ENCODE assay signal across 8 cellular contexts in genomic region chr10:27998178-27998953, GRCh38. TPM values are rescaled to one million over a fixed set of nuclear protein-coding genes. Genes with fewer than 3 reads are reported as not detected.
DNase-seq lines count a peak whose midpoint lies in the region; ATAC-seq, FAIRE-seq and TF ChIP-seq lines count a peak whose summit lies in the region.

No MANE protein-coding gene starts in this region.

- peak; percentile 76 for TF ChIP-seq POLR2A in endothelial cell of umbilical vein (IDR thresholded peaks at IDR 0.05; ENCODE audit: low read depth, low read length)

- TSS peak; percentile 66 for BruUV-seq in endothelial cell of umbilical vein (replicated peaks; lab: Mats Ljungman, UMichigan)
- BruUV-seq in OCI-LY7 (replicated peaks; lab: Mats Ljungman, UMichigan) = no TSS peak

- no peaks in the 10 kb centered on the region for H3K9me1 ChIP-seq in endothelial cell of umbilical vein (replicated peaks; ENCODE audit: control insufficient read depth, extremely low read depth, insufficient read depth, low read length)

- H4K20me1 ChIP-seq in GM23338 (replicated peaks; ENCODE audit: insufficient read depth) (no peaks in the 10 kb centered on the region), endothelial cell of umbilical vein (replicated peaks; ENCODE audit: control insufficient read depth, extremely low read depth, insufficient read depth, low read length) (no peaks in the 10 kb centered on the region), OCI-LY7 (ENCODE audit: insufficient read depth, low read length) (no peaks in the 10 kb centered on the region)

- WGBS in thymus = under 1% methylated on average over 61 of the region's 62 CpGs

- H3F3A ChIP-seq in GM23338 (replicated peaks; ENCODE audit: low read depth) = no peaks in the 10 kb centered on the region

- H3K4me2 ChIP-seq in GM23338 (peak overlapping the region; percentile 80), endothelial cell of umbilical vein (ENCODE audit: insufficient read depth, low read length) (peak overlapping the region; percentile 89), OCI-LY7 (ENCODE audit: low read length) (no peak overlapping the region)

- peak; percentile 63 for DNase-seq in A172 (ENCODE audit: low spot score)
- DNase-seq in GM23338 (ENCODE audit: low spot score) = peak; percentile 83
- peak; percentile 51 for DNase-seq in endothelial cell of umbilical vein (ENCODE audit: low read depth, low spot score)
- DNase-seq in midbrain (lab: John Stamatoyannopoulos, UW) = peak; percentile 26
- no peak for DNase-seq in OCI-LY7 (ENCODE audit: low spot score)

- CTCF ChIA-PET in endothelial cell of umbilical vein (lab: Charles Lee) (interaction anchor here (0.9 to 1.7 kb wide), 4 partner anchors 9 to 214 kb away, joined by 3 to 13 read pairs (median 5); no protein-coding TSS in a partner anchor), OCI-LY7 (lab: Charles Lee; ENCODE audit: unreplicated experiment) (no interaction called here)

- H3K9ac ChIP-seq in endothelial cell of umbilical vein (replicated peaks; ENCODE audit: extremely low read depth, insufficient read depth, low read length) = peak overlapping the region; percentile 84

- FAIRE-seq in endothelial cell of umbilical vein (lab: Jason Lieb, UNC) = peak; percentile 67

- H3K27me3 ChIP-seq in GM23338 (ENCODE audit: insufficient read depth) (peaks cover 14% of the 10 kb centered on the region; the same call in 1 of the 2 replicates), endothelial cell of umbilical vein (ENCODE audit: control insufficient read depth in 2 of 2, insufficient read depth in 2 of 2, low read length in 2 of 2) (no peaks in the 10 kb centered on the region), thymus (ENCODE audit: control insufficient read depth, insufficient read depth) (no peaks in the 10 kb centered on the region)

- H3K4me3 ChIP-seq in GM23338 = peak overlapping the region; percentile 81
- peak overlapping the region; percentile 41 to 87 (median 71) for H3K4me3 ChIP-seq in endothelial cell of umbilical vein (replicated peaks in 1 of 3; ENCODE audit: insufficient read depth in 1 of 3, low read depth in 1 of 3, low read length in 3 of 3)
- peak overlapping the region; percentile 59 for H3K4me3 ChIP-seq in thymus (ENCODE audit: low read length)
- H3K4me3 ChIP-seq in OCI-LY7 (ENCODE audit: low read depth, low read length, poor library complexity, severe bottlenecking) = no peak overlapping the region

- peak overlapping the region; percentile 53 for H3K27ac Mint-ChIP-seq in GM23338

- ATAC-seq in GM23338 (peak; percentile 92), HG03469 (IDR thresholded peaks at IDR 0.05; ENCODE audit: unreplicated experiment) (no peak)

- no peak for TF ChIP-seq CTCF in GM23338 (conservative IDR thresholded peaks at IDR 0.05; ENCODE audit: low read depth in 2 of 2)
- no peak for TF ChIP-seq CTCF in VCaP (conservative IDR thresholded peaks at IDR 0.05)
- TF ChIP-seq CTCF in endothelial cell of umbilical vein (IDR thresholded peaks at IDR 0.05; ENCODE audit: extremely low read depth in 1 of 2, insufficient read depth in 1 of 2, low read depth in 1 of 2, low read length in 2 of 2) = no peak
- no peak for TF ChIP-seq CTCF in OCI-LY7 (conservative IDR thresholded peaks at IDR 0.05; ENCODE audit: low read length)

- no peaks in the 10 kb centered on the region for H3K9me3 Mint-ChIP-seq in GM23338

- intact Hi-C loops in endothelial cell of umbilical vein (cut with micrococcal nuclease) (loop anchor here (1.0 to 5.0 kb wide), 5 partner anchors 10 to 256 kb away; no protein-coding TSS in a partner anchor), OCI-LY7 (cut with micrococcal nuclease; ENCODE audit: unreplicated experiment) (no loop called here)

- H3K9me3 ChIP-seq in endothelial cell of umbilical vein (replicated peaks; ENCODE audit: control insufficient read depth, insufficient read depth, low read length) = no peaks in the 10 kb centered on the region
- no peaks in the 10 kb centered on the region for H3K9me3 ChIP-seq in thymus (ENCODE audit: control insufficient read depth)
- no peaks in the 10 kb centered on the region for H3K9me3 ChIP-seq in OCI-LY7 (ENCODE audit: low read length)

- no peaks in the 10 kb centered on the region for H3K79me2 ChIP-seq in GM23338 (replicated peaks; ENCODE audit: insufficient read depth)
- H3K79me2 ChIP-seq in endothelial cell of umbilical vein (ENCODE audit: control insufficient read depth, insufficient read depth, low read length) = no peaks in the 10 kb centered on the region
- no peaks in the 10 kb centered on the region for H3K79me2 ChIP-seq in OCI-LY7 (ENCODE audit: insufficient read depth, low read depth, low read length)

- H3K36me3 Mint-ChIP-seq in GM23338 (ENCODE audit: low read depth) = no peaks in the 10 kb centered on the region

- dilution Hi-C loops in endothelial cell of umbilical vein (cut with MboI; ENCODE audit: extremely low pct_ligation_motif_present, low sequenced_read_pairs) = no loop called here

- H3K36me3 ChIP-seq in GM23338 (ENCODE audit: insufficient read depth) (no peaks in the 10 kb centered on the region), endothelial cell of umbilical vein (ENCODE audit: control insufficient read depth in 2 of 2, extremely low read depth in 1 of 2, insufficient read depth in 2 of 2, low read length in 2 of 2) (no peaks in the 10 kb centered on the region), thymus (ENCODE audit: control insufficient read depth, insufficient read depth) (no peaks in the 10 kb centered on the region), OCI-LY7 (ENCODE audit: insufficient read depth, low read length) (no peaks in the 10 kb centered on the region)

- peaks cover 8% of the 10 kb centered on the region for H3K27me3 Mint-ChIP-seq in GM23338 (ENCODE audit: insufficient read depth, low read depth, poor library complexity)

- POLR2A ChIA-PET in endothelial cell of umbilical vein (lab: Charles Lee) (interaction anchor here (0.7 kb wide), 1 partner anchor 10 kb away, joined by 3 read pairs; no protein-coding TSS in a partner anchor), OCI-LY7 (lab: Charles Lee) (no interaction called here)

- H3K27ac ChIP-seq in GM23338 (ENCODE audit: low read depth) (no peak overlapping the region), VCaP (peak overlapping the region; percentile 49; the same call in 1 of the 2 replicates), endothelial cell of umbilical vein (ENCODE audit: insufficient read depth, low read depth, low read length) (peak overlapping the region; percentile 32), thymus (ENCODE audit: low read depth) (no peak overlapping the region), OCI-LY7 (ENCODE audit: low read depth, low read length, poor library complexity, severe bottlenecking) (no peak overlapping the region)

- H3K4me1 Mint-ChIP-seq in GM23338 = peaks cover 36% of the 10 kb centered on the region

- H3K4me1 ChIP-seq in GM23338 (ENCODE audit: insufficient read depth) = peaks cover 28% of the 10 kb centered on the region
- peaks cover 6% of the 10 kb centered on the region for H3K4me1 ChIP-seq in endothelial cell of umbilical vein (ENCODE audit: control insufficient read depth, extremely low read depth, insufficient read depth, low read length)
- peaks cover 4% of the 10 kb centered on the region for H3K4me1 ChIP-seq in thymus (ENCODE audit: control insufficient read depth, insufficient read depth, low read length)
- H3K4me1 ChIP-seq in OCI-LY7 (ENCODE audit: insufficient read depth, low read length, poor library complexity, severe bottlenecking) = no peaks in the 10 kb centered on the region

- no peaks in the 10 kb centered on the region for H3K9me2 ChIP-seq in GM23338 (ENCODE audit: insufficient read depth)
- H3K9me2 ChIP-seq in OCI-LY7 (ENCODE audit: insufficient read depth, low read length) = no peaks in the 10 kb centered on the region

- peak overlapping the region; percentile 88 for H3K4me3 Mint-ChIP-seq in GM23338

- H2AFZ ChIP-seq in GM23338 (peak overlapping the region; percentile 100), endothelial cell of umbilical vein (ENCODE audit: low read depth, low read length) (peak overlapping the region; percentile 93), OCI-LY7 (ENCODE audit: low read length) (no peak overlapping the region)

TF ChIP-seq in GM23338, 12 proteins besides CTCF, POLR2A, EP300 and RAD21:
- TF ChIP-seq EZH2 (IDR thresholded peaks at IDR 0.05; ENCODE audit: low read depth, unreplicated experiment) (no peak), POLR2AphosphoS5 (IDR thresholded peaks at IDR 0.05; ENCODE audit: low read depth) (peak; percentile 58), EZH2phosphoT487 (IDR thresholded peaks at IDR 0.05; ENCODE audit: unreplicated experiment) (no peak)
TF ChIP-seq in GM23338: peak in this region for 1.

TF ChIP-seq in endothelial cell of umbilical vein, 7 proteins besides CTCF, POLR2A, EP300 and RAD21:
- TF ChIP-seq GATA2 (IDR thresholded peaks at IDR 0.05; ENCODE audit: insufficient read depth, insufficient read length, low read depth, low read length) (no peak), EZH2 (IDR thresholded peaks at IDR 0.05; ENCODE audit: borderline replicate concordance, low read depth, low read length, severe bottlenecking) (no peak), MYC (IDR thresholded peaks at IDR 0.05; ENCODE audit: low read depth, low read length) (no peak), JUN (IDR thresholded peaks at IDR 0.05; ENCODE audit: borderline replicate concordance, insufficient read depth, insufficient read length, low read depth) (no peak), POLR2AphosphoS5 (IDR thresholded peaks at IDR 0.05; ENCODE audit: insufficient read depth, low read depth, low read length) (peak; percentile 65), FOS (IDR thresholded peaks at IDR 0.05; ENCODE audit: borderline replicate concordance, insufficient read depth, low read length) (no peak)
TF ChIP-seq in endothelial cell of umbilical vein: peak in this region for 1.

RNA-seq across cellular contexts. Expression of gene ODAD2, which starts 0.5 kb away (rescaled TPM):
- 53.3 and 63.0 TPM in 2 replicates for total RNA-seq in A172 (2014; rRNA removed; shearing (Covaris generic))
- 2.1 and 6.5 TPM in 2 replicates for total RNA-seq in GM23338 (2014; rRNA removed; shearing (Covaris generic))
- polyA plus RNA-seq in GM23338 (2016; fragmentation: Nextera tagmentation; extraction: Ambion mirVana) (2.6 and 3.4 TPM in 2 replicates), endothelial cell of umbilical vein (0.51 and 1.1 TPM in 2 replicates), thymus (0.23 TPM)
- total RNA-seq in endothelial cell of umbilical vein (4.4 and 7.8 TPM in 2 replicates), OCI-LY7 (2022) (0.09 TPM in 1 of 2 replicates, not detected in the other)
- 1.6 and 2.0 TPM in 2 replicates for polyA plus RNA-seq in endothelial cell of umbilical vein (2011; cell fraction: cytosol; rRNA removed)
- 2.2 and 2.4 TPM in 2 replicates for polyA plus RNA-seq in endothelial cell of umbilical vein (2011; cell fraction: nucleus; rRNA removed)
- 2.5 and 4.8 TPM in 2 replicates for polyA plus RNA-seq in endothelial cell of umbilical vein (2012)
- polyA minus RNA-seq in endothelial cell of umbilical vein = 2.4 and 2.5 TPM in 2 replicates
- not detected for polyA minus RNA-seq in endothelial cell of umbilical vein (2011; cell fraction: cytosol; rRNA and poly(A)+ RNA removed)
- 3.9 and 6.2 TPM in 2 replicates for polyA minus RNA-seq in endothelial cell of umbilical vein (2011; cell fraction: nucleus; rRNA and poly(A)+ RNA removed)
- not detected in 2 replicates for total RNA-seq in OCI-LY7 (2014; rRNA removed; shearing (Covaris generic))

Comparison
In these comparisons a context has a peak if more than half of its experiments do, and no peak if none do; other contexts are left out.
1. H3K27ac ChIP-seq: peak in VCaP (single experiment) and endothelial cell of umbilical vein (single experiment); none in GM23338 (single experiment), thymus (single experiment) and OCI-LY7 (single experiment).